11 cellular contexts compared by ENCODE assay signal in the genomic region with DNA sequence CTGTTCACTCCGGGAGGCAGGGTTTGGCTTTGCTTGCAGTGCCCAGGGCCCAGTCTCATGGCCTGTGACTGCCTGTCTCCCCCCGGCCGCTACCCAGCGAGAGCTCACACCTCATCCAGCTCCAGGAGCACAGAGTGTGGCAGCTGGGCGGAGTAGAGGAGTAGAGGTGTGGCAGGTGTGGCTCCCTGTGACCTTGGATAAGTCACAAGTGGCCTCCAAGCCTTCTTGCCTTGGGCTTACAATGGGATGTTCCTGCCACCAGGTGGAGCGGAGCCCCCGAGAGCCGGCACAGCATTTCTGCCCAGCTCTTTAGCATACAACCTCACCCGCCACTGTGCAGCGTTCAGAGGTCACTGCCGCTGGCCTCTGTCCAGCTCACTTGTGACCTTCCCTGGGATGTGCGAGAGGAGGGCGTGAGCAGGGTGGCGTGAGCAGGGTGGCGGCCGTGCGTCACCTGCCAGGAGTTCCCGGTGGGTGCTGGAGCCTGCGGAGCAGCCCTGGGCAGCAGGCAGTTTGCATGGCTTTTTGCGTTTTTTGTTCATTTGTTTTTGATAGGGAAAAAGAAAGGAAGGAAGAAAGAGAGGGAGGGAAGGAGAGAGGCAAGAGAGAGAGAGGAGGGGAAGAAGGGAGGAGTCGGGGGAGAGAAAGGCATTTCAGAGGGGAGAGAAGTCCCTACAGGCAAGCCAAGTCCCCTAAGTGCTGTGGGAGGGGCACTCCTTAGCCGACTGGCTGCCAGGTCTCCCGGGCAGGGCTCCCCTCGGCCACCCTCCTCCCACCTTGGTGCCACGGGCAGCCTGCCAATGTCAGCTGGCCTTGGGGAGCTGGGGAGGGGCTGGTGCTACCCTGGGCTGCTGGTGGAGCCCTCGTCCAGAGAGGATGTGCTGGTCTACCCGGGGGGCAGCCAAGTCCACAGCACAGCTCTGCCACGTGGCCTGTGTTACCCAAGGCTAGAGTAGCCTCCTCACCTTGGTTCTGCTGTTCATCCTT. TPM values are rescaled to one million over a fixed set of nuclear protein-coding genes. Genes with fewer than 3 reads are reported as not detected.
DNase-seq lines count a peak whose midpoint lies in the region; ATAC-seq, FAIRE-seq and TF ChIP-seq lines count a peak whose summit lies in the region.
"Had no signal": no experiment of that assay in that cellular context is flagged by ENCODE, and none has a peak within 500 bp of the region (broad histone marks: within the 10 kb centered on the region; RNA-seq: fewer than 3 reads in every experiment).

No MANE protein-coding gene starts in this region.

- ATAC-seq in body of pancreas (peak; percentile 83), HepG2 (peak; percentile 92), upper lobe of right lung (peak; percentile 86)
- no peak for ATAC-seq in naive thymus-derived CD8-positive, alpha-beta T cell

- DNase-seq in activated effector memory CD4-positive, alpha-beta T cell treated with anti-CD3 and anti-CD28 coated beads, Interleukin-2, amount 50 U/mL, for 16 hours: peak; percentile 60
- DNase-seq in activated effector memory CD4-positive, alpha-beta T cell treated with Interleukin-2 at 50 U/mL for 16 hours: no peak
- DNase-seq in body of pancreas (peak; percentile 61 to 80 (median 78)), HepG2 (ENCODE audit: low spot score) (peak; percentile 90), upper lobe of right lung (peak; percentile 88), germinal center (ENCODE audit: low spot score) (no peak), ACHN (no peak)
- DNase-seq in naive thymus-derived CD8-positive, alpha-beta T cell: no peak

- H3K27ac Mint-ChIP-seq in naive thymus-derived CD8-positive, alpha-beta T cell: peak overlapping the region in 2 of 10 donors; percentile 21 to 25

- H3K4me1 ChIP-seq in body of pancreas: peaks cover 17% of the 10 kb centered on the region
- H3K4me1 ChIP-seq in HepG2 (ENCODE audit: insufficient read depth, low read length): peaks cover 36% of the 10 kb centered on the region
- peaks cover 8% of the 10 kb centered on the region for H3K4me1 ChIP-seq in upper lobe of right lung
- H3K4me1 ChIP-seq: uterus had no signal

- H3K9ac ChIP-seq in HepG2 (ENCODE audit: insufficient read depth, low read depth, low read length): peak overlapping the region; percentile 60

- H3K4me1 Mint-ChIP-seq in naive thymus-derived CD8-positive, alpha-beta T cell: no peaks in the 10 kb centered on the region

- no peaks in the 10 kb centered on the region for H3K36me3 ChIP-seq in body of pancreas (replicated peaks in 1 of 2; ENCODE audit: insufficient read depth in 1 of 2, low read depth in 2 of 2)
- no peaks in the 10 kb centered on the region for H3K36me3 ChIP-seq in HepG2 (replicated peaks in 1 of 2; ENCODE audit: control insufficient read depth in 1 of 2, insufficient read depth in 2 of 2, low read length in 2 of 2)
- H3K36me3 ChIP-seq in upper lobe of right lung: no peaks in the 10 kb centered on the region
- H3K36me3 ChIP-seq: uterus had no signal

- peaks cover 0 to 3% (median 0%) of the 10 kb centered on the region in 9 donors for H3K9me3 Mint-ChIP-seq in naive thymus-derived CD8-positive, alpha-beta T cell

- no peaks in the 10 kb centered on the region for H3K36me3 Mint-ChIP-seq in naive thymus-derived CD8-positive, alpha-beta T cell

- intact Hi-C loops in body of pancreas (cut with DNase I): no loop called here
- intact Hi-C loops in HepG2 (cut with micrococcal nuclease; ENCODE audit: unreplicated experiment): no loop called here
- intact Hi-C loops in upper lobe of right lung (cut with DNase I): no loop called here

- H3K4me2 ChIP-seq in HepG2 (ENCODE audit: low read depth, low read length): peak overlapping the region; percentile 75

- TF ChIP-seq POLR2A in body of pancreas (IDR thresholded peaks at IDR 0.05) (no peak), HepG2 (IDR thresholded peaks at IDR 0.05; ENCODE audit: insufficient read depth in 1 of 2, low read depth in 2 of 2, low read length in 2 of 2) (peak in 1 of 2 experiments; percentile 51; a peak in 1 of 4 replicates)

- no peaks in the 10 kb centered on the region for H3K9me3 ChIP-seq in body of pancreas
- H3K9me3 ChIP-seq in HepG2 (ENCODE audit: low read length): no peaks in the 10 kb centered on the region
- H3K9me3 ChIP-seq in upper lobe of right lung: no peaks in the 10 kb centered on the region
- H3K9me3 ChIP-seq: uterus had no signal

- FAIRE-seq in HepG2 (lab: Jason Lieb, UNC): peak; percentile 92

- 21 to 27% methylated on average over 16 to 28 of the region's 28 CpGs for WGBS in body of pancreas, 2 donors
- WGBS in HepG2 (ENCODE audit: low lambda C conversion rate): under 1% methylated on average over 19 of the region's 28 CpGs

- no peaks in the 10 kb centered on the region for H3K79me2 ChIP-seq in HepG2 (ENCODE audit: insufficient read depth, low read length)

- BruUV-seq in HepG2 (replicated peaks; lab: Mats Ljungman, UMichigan): TSS peak; percentile 80

- H3K4me3 ChIP-seq in body of pancreas (no peak overlapping the region), HepG2 (replicated peaks in 1 of 3; ENCODE audit: insufficient read depth in 1 of 3, low read depth in 2 of 3, low read length in 3 of 3) (peak overlapping the region in 2 of 3 experiments; percentile 36 to 62; a peak in 4 of 6 replicates), upper lobe of right lung (no peak overlapping the region)
- H3K4me3 ChIP-seq: uterus had no signal

- TF ChIP-seq CTCF in body of pancreas (IDR thresholded peaks at IDR 0.05): peak in 6 of 7 experiments; percentile 17 to 55 (median 42)
- TF ChIP-seq CTCF in HepG2 (CRISPR knock-in tag; IDR thresholded peaks at IDR 0.05): peak; percentile 97
- peak; percentile 48 for TF ChIP-seq CTCF in upper lobe of right lung (IDR thresholded peaks at IDR 0.05)

- TF ChIP-seq EP300 in HepG2 (IDR thresholded peaks at IDR 0.05; ENCODE audit: low read depth in 2 of 2, low read length in 2 of 2) (peak in 1 of 2 experiments; percentile 42; a peak in 1 of 4 replicates), HepG2 (CRISPR knock-in tag; IDR thresholded peaks at IDR 0.05; ENCODE audit: borderline replicate concordance) (peak; percentile 30; the same call in 1 of the 2 replicates)

- in situ Hi-C loops in HepG2 (cut with HindIII; ENCODE audit: extremely low pct_ligation_motif_present, low pct_unique_long_range_greater_than_20kb) (no loop called here), ACHN (cut with HindIII; ENCODE audit: low pct_ligation_motif_present, low pct_unique_long_range_greater_than_20kb, low sequenced_read_pairs) (no loop called here)

- no peak overlapping the region for H3K4me3 Mint-ChIP-seq in naive thymus-derived CD8-positive, alpha-beta T cell

- H3K27ac ChIP-seq in body of pancreas: peak overlapping the region; percentile 15 to 38 (median 30)
- peak overlapping the region; percentile 59 for H3K27ac ChIP-seq in HepG2 (ENCODE audit: extremely low read length, insufficient read depth, low read length)
- no peak overlapping the region for H3K27ac ChIP-seq in upper lobe of right lung
- H3K27ac ChIP-seq: uterus had no signal

- H3K27me3 ChIP-seq in body of pancreas (no peaks in the 10 kb centered on the region), HepG2 (ENCODE audit: control insufficient read depth in 1 of 2, insufficient read depth in 2 of 2, low read length in 2 of 2) (no peaks in the 10 kb centered on the region), upper lobe of right lung (no peaks in the 10 kb centered on the region)
- H3K27me3 ChIP-seq: uterus had no signal

- POLR2A ChIA-PET in HepG2 (lab: Yijun Ruan, JAX): interaction anchor here (0.5 to 2.5 kb wide), 12 partner anchors 16 to 398 kb away, joined by 3 to 17 read pairs (median 5); no protein-coding TSS in a partner anchor
- POLR2A ChIA-PET in naive thymus-derived CD8-positive, alpha-beta T cell (lab: Charles Lee): no interaction called here

- peak; percentile 95 for TF ChIP-seq RAD21 in HepG2 (CRISPR knock-in tag; IDR thresholded peaks at IDR 0.05)

- CTCF ChIA-PET in HepG2 (lab: Yijun Ruan, JAX; ENCODE audit: low intra/inter-chr PET ratio, low total read pairs): interaction anchor here (2.9 kb wide), 1 partner anchor 435 kb away, joined by 12 read pairs; no protein-coding TSS in a partner anchor

- no peak overlapping the region for H2AFZ ChIP-seq in HepG2 (ENCODE audit: low read length)

- H4K20me1 ChIP-seq in HepG2 (ENCODE audit: insufficient read depth, low read length): no peaks in the 10 kb centered on the region

- peaks cover 0 to 16% (median 2%) of the 10 kb centered on the region in 5 donors for H3K27me3 Mint-ChIP-seq in naive thymus-derived CD8-positive, alpha-beta T cell

TF ChIP-seq in HepG2, 621 proteins besides CTCF, POLR2A, EP300 and RAD21 (continues in another document):
- peak; percentile 84 for TF ChIP-seq ARNTL (CRISPR knock-in tag; IDR thresholded peaks at IDR 0.05)
- no peak for TF ChIP-seq ZNF552 (CRISPR knock-in tag; IDR thresholded peaks at IDR 0.05; ENCODE audit: borderline replicate concordance)
- TF ChIP-seq HOXD1 (CRISPR knock-in tag; IDR thresholded peaks at IDR 0.05): no peak; the same call in 1 of the 2 replicates

RNA-seq across cellular contexts. Expression of gene CRYAA, which starts 42.6 kb away (rescaled TPM):
- total RNA-seq in body of pancreas: not detected
- total RNA-seq in HepG2 (2016; rRNA removed; fragmentation: Illumina TruSeq; extraction: Trizol): 5.2 and 5.6 TPM in 2 replicates
- 4.7 and 6.3 TPM in 2 replicates for total RNA-seq in HepG2 (2016; cell fraction: cytosol; rRNA removed; fragmentation: Illumina TruSeq; extraction: Trizol; ENCODE audit: low read depth)
- 6.2 TPM in 1 of 2 replicates, not detected in the other for total RNA-seq in HepG2 (2016; cell fraction: insoluble cytoplasmic fraction; rRNA removed; fragmentation: Illumina TruSeq; extraction: Trizol)
- 6.0 and 8.4 TPM in 2 replicates for total RNA-seq in HepG2 (2016; cell fraction: membrane; rRNA removed; fragmentation: Illumina TruSeq; extraction: Trizol)
- total RNA-seq in HepG2 (2016; cell fraction: nucleus; rRNA removed; fragmentation: Illumina TruSeq; extraction: Trizol): 2.3 and 5.6 TPM in 2 replicates
- 7.6 and 8.6 TPM in 2 replicates for polyA plus RNA-seq in HepG2 (2011; rRNA removed)
- 9.1 and 18.4 TPM in 2 replicates for polyA plus RNA-seq in HepG2 (2011; cell fraction: cytosol; rRNA removed)
- polyA plus RNA-seq in HepG2 (2011; cell fraction: nucleus; rRNA removed): 5.7 and 7.5 TPM in 2 replicates
- polyA plus RNA-seq in HepG2 (2012): 10.0 and 16.7 TPM in 2 replicates
- polyA plus RNA-seq in HepG2 (2016; cell fraction: cytosol; fragmentation: Illumina TruSeq; extraction: Trizol; ENCODE audit: low read depth): 13.6 and 17.8 TPM in 2 replicates
- polyA plus RNA-seq in HepG2 (2016; cell fraction: insoluble cytoplasmic fraction; fragmentation: Illumina TruSeq; extraction: Trizol; ENCODE audit: low read depth): 11.2 and 14.9 TPM in 2 replicates
- polyA plus RNA-seq in HepG2 (2016; cell fraction: membrane; fragmentation: Illumina TruSeq; extraction: Trizol; ENCODE audit: low read depth): 16.4 and 19.1 TPM in 2 replicates
- polyA plus RNA-seq in HepG2 (2016; cell fraction: nucleus; fragmentation: Illumina TruSeq; extraction: Trizol; ENCODE audit: insufficient read depth, low read depth): 6.9 and 8.0 TPM in 2 replicates
- 6.5 TPM in 1 of 2 replicates, not detected in the other for polyA minus RNA-seq in HepG2 (2011; rRNA and poly(A)+ RNA removed; ENCODE audit: low replicate concordance)
- 4.6 TPM in 1 of 2 replicates, not detected in the other for polyA minus RNA-seq in HepG2 (2011; cell fraction: cytosol; rRNA and poly(A)+ RNA removed)
- polyA minus RNA-seq in HepG2 (2011; cell fraction: nucleus; rRNA and poly(A)+ RNA removed): 0.62 and 1.2 TPM in 2 replicates
- not detected for total RNA-seq in upper lobe of right lung
- not detected for total RNA-seq in naive thymus-derived CD8-positive, alpha-beta T cell
- not detected for polyA plus RNA-seq in naive thymus-derived CD8-positive, alpha-beta T cell
- total RNA-seq: skeletal muscle tissue, uterus had no signal
- polyA plus RNA-seq: esophagus had no signal

Comparison
In these comparisons a context has a peak if more than half of its experiments do, and no peak if none do; other contexts are left out.
1. DNase-seq: peak in activated effector memory CD4-positive, alpha-beta T cell treated with anti-CD3 and anti-CD28 coated beads, Interleukin-2, amount 50 U/mL, for 16 hours (single experiment), body of pancreas (4 of 4), HepG2 (single experiment) and upper lobe of right lung (single experiment); none in activated effector memory CD4-positive, alpha-beta T cell treated with Interleukin-2 at 50 U/mL for 16 hours (single experiment), germinal center (single experiment), naive thymus-derived CD8-positive, alpha-beta T cell (0 of 10) and ACHN (single experiment).
2. ATAC-seq: peak in body of pancreas (single experiment), HepG2 (single experiment) and upper lobe of right lung (single experiment); none in naive thymus-derived CD8-positive, alpha-beta T cell (0 of 2).
3. H3K4me3 ChIP-seq: peak in HepG2 (2 of 3); none in body of pancreas (0 of 2) and upper lobe of right lung (single experiment).
4. CTCF ChIP-seq: peak in every context shown above with its lines; median percentile 97 in HepG2; 48 in upper lobe of right lung; 42 in body of pancreas.